Comparison of ENCODE assay signal across 24 cellular contexts in the genomic region with DNA sequence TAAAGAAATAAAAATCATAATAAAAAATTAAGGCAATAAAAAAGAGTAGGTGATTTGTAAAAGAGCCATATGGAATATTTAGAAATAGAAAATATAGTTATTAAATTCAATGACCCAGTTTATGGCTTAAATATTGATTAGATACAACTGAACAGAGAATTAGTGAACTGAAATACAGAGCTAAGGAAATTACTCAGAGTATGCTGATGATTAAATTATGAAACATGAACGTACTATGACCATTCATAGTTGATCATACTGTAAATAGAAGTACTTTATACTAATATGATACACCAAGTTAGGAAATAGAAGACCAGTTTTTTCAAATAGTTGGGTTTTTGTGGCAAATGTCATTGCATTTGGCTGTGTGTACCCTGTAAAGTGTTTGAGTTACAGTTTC.
DNase-seq lines count a peak whose midpoint lies in the region; ATAC-seq, FAIRE-seq and TF ChIP-seq lines count a peak whose summit lies in the region.
"Had no signal": no experiment of that assay in that cellular context is flagged by ENCODE, and none has a peak within 500 bp of the region (broad histone marks: within the 10 kb centered on the region; RNA-seq: fewer than 3 reads in every experiment).

No MANE protein-coding gene starts in this region.

- H3K27me3 ChIP-seq in SK-N-SH (ENCODE audit: insufficient read depth), result no peaks in the 10 kb centered on the region
- no peaks in the 10 kb centered on the region for H3K27me3 ChIP-seq in GM12878 (replicated peaks in 1 of 2; ENCODE audit: control insufficient read depth in 2 of 2, insufficient read depth in 2 of 2, low read length in 1 of 2)
- no peaks in the 10 kb centered on the region for H3K27me3 ChIP-seq in small intestine (ENCODE audit: control insufficient read depth in 2 of 2, insufficient read depth in 2 of 2, low read length in 2 of 2)
- no peaks in the 10 kb centered on the region for H3K27me3 ChIP-seq in thyroid gland
- H3K27me3 ChIP-seq: BE2C; BLaER1 treated with 17β-estradiol and CSF1 and Interleukin-3, amounts not matched to agents 10 nM and 100 nM had no signal

- 75% methylated on average over 1 of the region's 1 CpG for WGBS in SK-N-SH (ENCODE audit: low lambda C conversion rate)
- 8% methylated on average over 1 of the region's 1 CpG for WGBS in GM12878 (ENCODE audit: insufficient coverage, insufficient replicate concordance, low lambda C conversion rate, missing lambda C conversion rate)
- 90 to 96% (median 92%) methylated on average over 1 of the region's 1 CpG for WGBS in small intestine, 3 donors
- 95 to 96% methylated on average over 1 of the region's 1 CpG for WGBS in thyroid gland, 2 donors

- H3K36me3 ChIP-seq in SK-N-SH (replicated peaks in 1 of 2; ENCODE audit: control insufficient read depth in 1 of 2, insufficient read depth in 2 of 2, low read length in 1 of 2) (peaks cover 0 to 29% of the 10 kb centered on the region in 2 experiments), HEK293 (ENCODE audit: control insufficient read depth in 2 of 2, insufficient read depth in 1 of 2, low read length in 2 of 2) (no peaks in the 10 kb centered on the region), GM12878 (ENCODE audit: control insufficient read depth in 2 of 2, insufficient read depth in 2 of 2, low read length in 1 of 2) (no peaks in the 10 kb centered on the region), small intestine (ENCODE audit: control insufficient read depth in 2 of 2, insufficient read depth in 2 of 2, low read length in 2 of 2) (no peaks in the 10 kb centered on the region), thyroid gland (no peaks in the 10 kb centered on the region)
- H3K36me3 ChIP-seq: BE2C, HAP-1 had no signal

- in situ Hi-C loops in GM12878 (cut with MboI), result no loop called here

- no peak for FAIRE-seq in GM12878 (lab: Jason Lieb, UNC)
- FAIRE-seq in small intestine (lab: Jason Lieb, UNC), result peak; percentile 10
- FAIRE-seq: A549, D721Med, H54 had no signal

- intact Hi-C loops in GM12878 (cut with micrococcal nuclease; ENCODE audit: unreplicated experiment), result no loop called here
- intact Hi-C loops in thyroid gland (cut with DNase I), result loop anchor here (10.0 kb wide), 1 partner anchor 522 kb away; a partner anchor contains a TSS

- BruUV-seq in GM12878 (replicated peaks; lab: Mats Ljungman, UMichigan), result no TSS peak

- H3K4me2 ChIP-seq in SK-N-SH (no peak overlapping the region), GM12878 (ENCODE audit: control insufficient read depth, insufficient read depth) (no peak overlapping the region)
- H3K4me2 ChIP-seq: A549; BLaER1 treated with 17β-estradiol and CSF1 and Interleukin-3, amounts not matched to agents 10 nM and 100 nM had no signal

- peaks cover 31% of the 10 kb centered on the region for H3K9me3 ChIP-seq in SK-N-SH
- no peaks in the 10 kb centered on the region for H3K9me3 ChIP-seq in HEK293 (ENCODE audit: control insufficient read depth, insufficient read depth, low read depth, low read length)
- H3K9me3 ChIP-seq in GM12878 (replicated peaks; ENCODE audit: control insufficient read depth, insufficient read depth, low read length), result peaks cover 7% of the 10 kb centered on the region; the same call in 2 of the 3 replicates
- no peaks in the 10 kb centered on the region for H3K9me3 ChIP-seq in small intestine (ENCODE audit: control insufficient read depth, low read depth)
- no peaks in the 10 kb centered on the region for H3K9me3 ChIP-seq in thyroid gland
- H3K9me3 ChIP-seq: BE2C, HAP-1 had no signal

- no peaks in the 10 kb centered on the region for H3K4me1 ChIP-seq in SK-N-SH (ENCODE audit: control insufficient read depth in 1 of 2, insufficient read depth in 2 of 2, low read depth in 1 of 2, low read length in 1 of 2)
- H3K4me1 ChIP-seq in HEK293 (ENCODE audit: control insufficient read depth, insufficient read depth, low read length), result no peaks in the 10 kb centered on the region
- H3K4me1 ChIP-seq in GM12878 (ENCODE audit: control insufficient read depth, insufficient read depth, low read length), result no peaks in the 10 kb centered on the region
- no peaks in the 10 kb centered on the region for H3K4me1 ChIP-seq in small intestine (ENCODE audit: control insufficient read depth in 2 of 2, insufficient read depth in 1 of 2, low read depth in 1 of 2, low read length in 1 of 2)
- no peaks in the 10 kb centered on the region for H3K4me1 ChIP-seq in thyroid gland
- H3K4me1 ChIP-seq: A549; BE2C; BLaER1 treated with 17β-estradiol and CSF1 and Interleukin-3, amounts not matched to agents 10 nM and 100 nM; HAP-1 had no signal

- TF ChIP-seq RAD21 in SK-N-SH (IDR thresholded peaks at IDR 0.05; ENCODE audit: low read length), result no peak
- no peak for TF ChIP-seq RAD21 in GM12878 (IDR thresholded peaks at IDR 0.05; ENCODE audit: insufficient read depth, low read depth, low read length)

- SMC1A ChIA-PET in GM12878 (lab: Charles Lee; ENCODE audit: uncharacterized antibody, unreplicated experiment), result interaction anchor here (1.6 to 3.5 kb wide), 3 partner anchors 71 to 520 kb away, joined by 3 to 19 read pairs (median 3); no protein-coding TSS in a partner anchor

- no peaks in the 10 kb centered on the region for H4K20me1 ChIP-seq in SK-N-SH (ENCODE audit: insufficient read depth)
- H4K20me1 ChIP-seq in GM12878 (ENCODE audit: control insufficient read depth, insufficient read depth), result no peaks in the 10 kb centered on the region
- H4K20me1 ChIP-seq: BLaER1 treated with 17β-estradiol and CSF1 and Interleukin-3, amounts not matched to agents 10 nM and 100 nM had no signal

- peaks cover 6% of the 10 kb centered on the region for H3F3A ChIP-seq in SK-N-SH (replicated peaks; ENCODE audit: insufficient read depth)

- POLR2A ChIA-PET in SK-N-SH (lab: Yijun Ruan, JAX) (no interaction called here), HEK293 (lab: Yijun Ruan, JAX) (no interaction called here), GM12878 (lab: Charles Lee) (no interaction called here)

- H3K9ac ChIP-seq in SK-N-SH (no peak overlapping the region), GM12878 (ENCODE audit: control insufficient read depth, insufficient read depth, low read length) (no peak overlapping the region)
- H3K9ac ChIP-seq: BLaER1 treated with 17β-estradiol and CSF1 and Interleukin-3, amounts not matched to agents 10 nM and 100 nM had no signal

- RAD21 ChIA-PET in GM12878 (lab: Charles Lee; ENCODE audit: unreplicated experiment), result interaction anchor here (3.1 kb wide), 1 partner anchor 140 kb away, joined by 11 read pairs; no protein-coding TSS in a partner anchor

- no peaks in the 10 kb centered on the region for H3K79me2 ChIP-seq in SK-N-SH (ENCODE audit: insufficient read depth)
- H3K79me2 ChIP-seq in GM12878 (ENCODE audit: control insufficient read depth, insufficient read depth, low read length), result no peaks in the 10 kb centered on the region

- H3K9me2 ChIP-seq in SK-N-SH, result no peaks in the 10 kb centered on the region

- H3K4me3 ChIP-seq in SK-N-SH (ENCODE audit: low read depth in 2 of 2, low read length in 1 of 2), result no peak overlapping the region
- no peak overlapping the region for H3K4me3 ChIP-seq in HEK293 (ENCODE audit: low read depth, low read length)
- no peak overlapping the region for H3K4me3 ChIP-seq in GM12878
- H3K4me3 ChIP-seq in small intestine (ENCODE audit: low read depth in 1 of 2, low read length in 2 of 2), result no peak overlapping the region
- no peak overlapping the region for H3K4me3 ChIP-seq in thyroid gland (replicated peaks in 1 of 3)
- H3K4me3 ChIP-seq: A549; BLaER1 treated with 17β-estradiol and CSF1 and Interleukin-3, amounts not matched to agents 10 nM and 100 nM; HAP-1 had no signal

- CTCF ChIA-PET in SK-N-SH (lab: Yijun Ruan, JAX), result interaction anchor here (2.2 kb wide), 2 partner anchors 152 to 519 kb away, joined by 8 to 11 read pairs; a partner anchor contains a TSS
- CTCF ChIA-PET in HEK293 (lab: Yijun Ruan, JAX), result interaction anchor here (0.7 kb wide), 1 partner anchor 244 kb away, joined by 3 read pairs; no protein-coding TSS in a partner anchor
- CTCF ChIA-PET in GM12878 (lab: Yijun Ruan, JAX), result interaction anchor here (1.0 to 1.1 kb wide), 2 partner anchors 22 to 111 kb away, joined by 3 read pairs; no protein-coding TSS in a partner anchor

- TF ChIP-seq POLR2A in GM12878 (IDR thresholded peaks at IDR 0.05; ENCODE audit: low read depth, low read length) (no peak), thyroid gland (IDR thresholded peaks at IDR 0.05) (no peak)

- TF ChIP-seq EP300 in SK-N-SH (IDR thresholded peaks at IDR 0.05; ENCODE audit: borderline replicate concordance in 1 of 2, low read depth in 1 of 2, low read length in 1 of 2) (no peak), GM12878 (IDR thresholded peaks at IDR 0.05; ENCODE audit: borderline replicate concordance in 1 of 2, control insufficient read depth in 1 of 2, low read depth in 2 of 2, low read length in 2 of 2) (no peak)

- H2AFZ ChIP-seq in SK-N-SH (ENCODE audit: low read depth), result no peak overlapping the region
- no peak overlapping the region for H2AFZ ChIP-seq in GM12878 (ENCODE audit: control insufficient read depth, low read depth, low read length)

- TF ChIP-seq CTCF in SK-N-SH (IDR thresholded peaks at IDR 0.05) (no peak), HEK293 (tag by site-specific recombination; IDR thresholded peaks at IDR 0.05) (no peak), GM12878 (IDR thresholded peaks at IDR 0.05 in 2 of 3, conservative IDR thresholded peaks at IDR 0.05 in 1 of 3; ENCODE audit: control insufficient read depth in 2 of 3, extremely low read depth in 1 of 3, insufficient read depth in 1 of 3, low read depth in 3 of 3, low read length in 3 of 3) (no peak), thyroid gland (IDR thresholded peaks at IDR 0.05) (no peak)

- H3K27ac ChIP-seq in SK-N-SH (ENCODE audit: low read depth in 2 of 2, low read length in 1 of 2), result no peak overlapping the region
- H3K27ac ChIP-seq in HEK293 (ENCODE audit: extremely low read depth, low read depth, low read length), result no peak overlapping the region
- H3K27ac ChIP-seq in GM12878 (ENCODE audit: control insufficient read depth, insufficient read depth), result no peak overlapping the region
- H3K27ac ChIP-seq in small intestine (ENCODE audit: low read depth in 1 of 2, low read length in 1 of 2), result no peak overlapping the region
- no peak overlapping the region for H3K27ac ChIP-seq in thyroid gland
- H3K27ac ChIP-seq: 22Rv1; A549; BLaER1 treated with 17β-estradiol and CSF1 and Interleukin-3, amounts not matched to agents 10 nM and 100 nM had no signal

- ATAC-seq in SK-N-SH treated with all-trans-retinoic acid at 6 μM for 48 hours (no peak), GM12878 (no peak), GM19035 (IDR thresholded peaks at IDR 0.05; ENCODE audit: unreplicated experiment) (no peak), GM19467 (IDR thresholded peaks at IDR 0.05; ENCODE audit: unreplicated experiment) (no peak)
- ATAC-seq: A549 had no signal

- no peak for DNase-seq in SK-N-SH
- DNase-seq in GM12878 (ENCODE audit: low read depth, low spot score), result no peak
- no peak for DNase-seq in small intestine
- no peak for DNase-seq in thyroid gland
- DNase-seq: ACHN; AML-193; BE2C; CD4-positive, alpha-beta T cell; CD8-positive, alpha-beta memory T cell; DMS 273 treated with DMSO at 0.1 percent for 48 hours; DMS79; EL; GF-D8; GOT3 had no signal

TF ChIP-seq in SK-N-SH treated with all-trans-retinoic acid at 6 μM for 48 hours, 23 proteins besides CTCF, POLR2A, EP300 and RAD21 (continues in another document):
- peak; percentile 98 for TF ChIP-seq ZFP30 (CRISPR knock-in tag; IDR thresholded peaks at IDR 0.05)

TF ChIP-seq in GM12878, 131 proteins besides CTCF, POLR2A, EP300 and RAD21 (continues in another document):
- TF ChIP-seq LARP7 (IDR thresholded peaks at IDR 0.05) (no peak), FOXM1 (IDR thresholded peaks at IDR 0.05; ENCODE audit: low read depth, low read length) (no peak)
